25 cellular contexts compared by ENCODE assay signal in genomic region chr2:16890081-16890480, GRCh38.
DNase-seq lines count a peak whose midpoint lies in the region; ATAC-seq and TF ChIP-seq lines count a peak whose summit lies in the region.
"Had no signal": no experiment of that assay in that cellular context is flagged by ENCODE, and none has a peak within 500 bp of the region (broad histone marks: within the 10 kb centered on the region; RNA-seq: fewer than 3 reads in every experiment).

No MANE protein-coding gene starts in this region.

- H3K4me1 ChIP-seq in endodermal cell (ENCODE audit: control insufficient read depth, insufficient read depth, low read length) (peaks cover 6% of the 10 kb centered on the region), liver (ENCODE audit: control insufficient read depth in 4 of 4, insufficient read depth in 4 of 4, low read length in 3 of 4) (no peaks in the 10 kb centered on the region), colonic mucosa (no peaks in the 10 kb centered on the region)
- H3K4me1 ChIP-seq: lower lobe of right lung, uterus had no signal

- no peak overlapping the region for H3K27ac Mint-ChIP-seq in endodermal cell
- H3K27ac Mint-ChIP-seq: activated CD4-positive, alpha-beta T cell treated with anti-CD3 and anti-CD28 coated beads for 36 hours; activated naive CD4-positive, alpha-beta T cell treated with anti-CD3 and anti-CD28 coated beads for 36 hours; activated T-cell treated with anti-CD3 and anti-CD28 coated beads, Interleukin-2, amount 50 U/mL, for 72 hours; dendritic cell treated with granulocyte-macrophage colony-stimulating factor and Interleukin-4, amounts not matched to agents 40 ng/mL and 50 ng/mL, for 4 days; stimulated activated naive B cell treated with anti-CD40 and anti-IgM and Interleukin-4, amounts not matched to agents 10 μg/mL and 1 μg/mL and 100 μg/mL, for 72 hours; T-cell had no signal

- peaks cover 4% of the 10 kb centered on the region for H3K27me3 Mint-ChIP-seq in endodermal cell (ENCODE audit: insufficient read depth)
- H3K27me3 Mint-ChIP-seq: activated CD4-positive, alpha-beta T cell treated with anti-CD3 and anti-CD28 coated beads for 36 hours; dendritic cell treated with granulocyte-macrophage colony-stimulating factor and Interleukin-4, amounts not matched to agents 40 ng/mL and 50 ng/mL, for 4 days; stimulated activated naive B cell treated with anti-CD40 and anti-IgM and Interleukin-4, amounts not matched to agents 10 μg/mL and 1 μg/mL and 100 μg/mL, for 72 hours; T-cell had no signal

- H3K4me3 ChIP-seq in NB4 (ENCODE audit: low read depth, low read length) (no peak overlapping the region), endodermal cell (ENCODE audit: low read length) (no peak overlapping the region), liver (ENCODE audit: low read depth in 1 of 3, low read length in 3 of 3) (no peak overlapping the region), colonic mucosa (no peak overlapping the region)
- H3K4me3 ChIP-seq: cardiac muscle cell, lower lobe of right lung, skin epidermis, uterus had no signal

- H3K27ac ChIP-seq in endodermal cell (ENCODE audit: low read depth, low read length), result no peak overlapping the region
- H3K27ac ChIP-seq in liver (ENCODE audit: low read depth in 1 of 2, low read length in 2 of 2), result no peak overlapping the region
- no peak overlapping the region for H3K27ac ChIP-seq in colonic mucosa
- H3K27ac ChIP-seq: cardiac muscle cell, KMS-11, lower lobe of right lung, neutrophil, skin epidermis, uterus had no signal

- DNase-seq in ELF-1 (ENCODE audit: low read depth, low spot score) (peak; percentile 8), NB4 (ENCODE audit: low read depth) (peak; percentile 5), endodermal cell (peak; percentile 72), iPS-NIHi11 (ENCODE audit: low spot score) (no peak), colonic mucosa (no peak)
- DNase-seq: activated CD4-positive, alpha-beta T cell treated with anti-CD3 and anti-CD28 coated beads for 36 hours; activated naive CD4-positive, alpha-beta T cell treated with anti-CD3 and anti-CD28 coated beads for 36 hours; activated T-cell treated with anti-CD3 and anti-CD28 coated beads, Interleukin-2, amount 50 U/mL, for 72 hours; DMS153; islet precursor cell; lower lobe of right lung; NCI-H2171; NCI-H524 treated with DMSO at 0.1 percent for 48 hours; Right ventricle myocardium superior; stimulated activated CD4-positive, alpha-beta T cell treated with anti-CD3 and anti-CD28 coated beads, Interleukin-1b, Interleukin-23, amount 100 ng/mL, for 48 hours; stimulated activated naive B cell treated with anti-CD40 and anti-IgM and Interleukin-4, amounts not matched to agents 10 μg/mL and 1 μg/mL and 100 μg/mL, for 72 hours; T-cell; uterus had no signal

- no peak overlapping the region for H3K4me3 Mint-ChIP-seq in endodermal cell
- H3K4me3 Mint-ChIP-seq: activated CD4-positive, alpha-beta T cell treated with anti-CD3 and anti-CD28 coated beads for 36 hours; activated naive CD4-positive, alpha-beta T cell treated with anti-CD3 and anti-CD28 coated beads for 36 hours; activated T-cell treated with anti-CD3 and anti-CD28 coated beads, Interleukin-2, amount 50 U/mL, for 72 hours; dendritic cell treated with granulocyte-macrophage colony-stimulating factor and Interleukin-4, amounts not matched to agents 40 ng/mL and 50 ng/mL, for 4 days; stimulated activated naive B cell treated with anti-CD40 and anti-IgM and Interleukin-4, amounts not matched to agents 10 μg/mL and 1 μg/mL and 100 μg/mL, for 72 hours; T-cell had no signal

- intact Hi-C loops in colonic mucosa (cut with DNase I), result no loop called here

- TF ChIP-seq CTCF in NB4 (IDR thresholded peaks at IDR 0.05; ENCODE audit: low read depth, low read length) (no peak), endodermal cell (conservative IDR thresholded peaks at IDR 0.05) (peak; percentile 42), liver (IDR thresholded peaks at IDR 0.05; ENCODE audit: low read depth, low read length, missing input control) (no peak), colonic mucosa (IDR thresholded peaks at IDR 0.05) (no peak)

- H3K27me3 ChIP-seq in endodermal cell (ENCODE audit: control insufficient read depth, insufficient read depth, low read length, poor library complexity, severe bottlenecking) (no peaks in the 10 kb centered on the region), liver (ENCODE audit: control insufficient read depth in 4 of 4, insufficient read depth in 4 of 4, low read length in 3 of 4) (no peaks in the 10 kb centered on the region), colonic mucosa (no peaks in the 10 kb centered on the region)
- H3K27me3 ChIP-seq: cardiac muscle cell, neutrophil, uterus had no signal

- H3K9ac ChIP-seq in endodermal cell (ENCODE audit: extremely low read depth, low read length, poor library complexity, severe bottlenecking), result no peak overlapping the region
- no peak overlapping the region for H3K9ac ChIP-seq in liver (ENCODE audit: low read depth in 1 of 2, low read length in 2 of 2)
- no peak overlapping the region for H3K9ac ChIP-seq in colonic mucosa (ENCODE audit: low read depth in 2 of 2, low read length in 2 of 2)
- H3K9ac ChIP-seq: KMS-11 had no signal

- no peaks in the 10 kb centered on the region for H3K36me3 ChIP-seq in endodermal cell (ENCODE audit: control insufficient read depth, insufficient read depth, low read length)
- no peaks in the 10 kb centered on the region for H3K36me3 ChIP-seq in liver (ENCODE audit: control insufficient read depth in 4 of 4, insufficient read depth in 3 of 4, low read depth in 1 of 4, low read length in 3 of 4)
- H3K36me3 ChIP-seq in colonic mucosa, result no peaks in the 10 kb centered on the region
- H3K36me3 ChIP-seq: cardiac muscle cell, lower lobe of right lung, neutrophil, uterus had no signal

- TF ChIP-seq RAD21 in liver (IDR thresholded peaks at IDR 0.05), result peak; percentile 65 to 68

- no peaks in the 10 kb centered on the region for H3K36me3 Mint-ChIP-seq in endodermal cell (ENCODE audit: low read depth)
- H3K36me3 Mint-ChIP-seq: stimulated activated naive B cell treated with anti-CD40 and anti-IgM and Interleukin-4, amounts not matched to agents 10 μg/mL and 1 μg/mL and 100 μg/mL, for 72 hours; T-cell had no signal

- H3K4me1 Mint-ChIP-seq in endodermal cell, result peaks cover 11% of the 10 kb centered on the region
- H3K4me1 Mint-ChIP-seq: activated CD4-positive, alpha-beta T cell treated with anti-CD3 and anti-CD28 coated beads for 36 hours; stimulated activated naive B cell treated with anti-CD40 and anti-IgM and Interleukin-4, amounts not matched to agents 10 μg/mL and 1 μg/mL and 100 μg/mL, for 72 hours; T-cell had no signal

- TF ChIP-seq POLR2A in NB4 (IDR thresholded peaks at IDR 0.05; ENCODE audit: extremely low read depth, insufficient read length), result no peak

- no peak for ATAC-seq in HG03378 (IDR thresholded peaks at IDR 0.05; ENCODE audit: unreplicated experiment)
- ATAC-seq: activated CD4-positive, alpha-beta T cell treated with anti-CD3 and anti-CD28 coated beads for 36 hours; activated T-cell treated with anti-CD3 and anti-CD28 coated beads, Interleukin-2, amount 50 U/mL, for 72 hours; lower lobe of right lung; stimulated activated naive B cell treated with anti-CD40 and anti-IgM and Interleukin-4, amounts not matched to agents 10 μg/mL and 1 μg/mL and 100 μg/mL, for 72 hours; T-cell had no signal

- 48 to 72% methylated on average over 4 of the region's 4 CpGs for WGBS in endodermal cell (ENCODE audit: insufficient coverage in 1 of 2, insufficient read length in 1 of 2), 2 experiments
- 75% methylated on average over 4 of the region's 4 CpGs for WGBS in liver

- H3K9me3 Mint-ChIP-seq in endodermal cell, result no peaks in the 10 kb centered on the region
- H3K9me3 Mint-ChIP-seq: activated naive CD4-positive, alpha-beta T cell treated with anti-CD3 and anti-CD28 coated beads for 36 hours; activated T-cell treated with anti-CD3 and anti-CD28 coated beads, Interleukin-2, amount 50 U/mL, for 72 hours; dendritic cell treated with granulocyte-macrophage colony-stimulating factor and Interleukin-4, amounts not matched to agents 40 ng/mL and 50 ng/mL, for 4 days; stimulated activated naive B cell treated with anti-CD40 and anti-IgM and Interleukin-4, amounts not matched to agents 10 μg/mL and 1 μg/mL and 100 μg/mL, for 72 hours had no signal

- H3K9me3 ChIP-seq in endodermal cell (ENCODE audit: control insufficient read depth, low read length), result no peaks in the 10 kb centered on the region
- no peaks in the 10 kb centered on the region for H3K9me3 ChIP-seq in liver (ENCODE audit: control insufficient read depth in 4 of 4, low read length in 3 of 4)
- no peaks in the 10 kb centered on the region for H3K9me3 ChIP-seq in colonic mucosa
- H3K9me3 ChIP-seq: lower lobe of right lung, neutrophil, uterus had no signal

TF ChIP-seq in liver, 16 proteins besides CTCF, POLR2A, EP300 and RAD21 (continues in another document):
- no peak for TF ChIP-seq FOXA2 (IDR thresholded peaks at IDR 0.05)
- no peak for TF ChIP-seq EGR1 (IDR thresholded peaks at IDR 0.05; ENCODE audit: low read depth in 2 of 2)
- TF ChIP-seq FOXA1 (IDR thresholded peaks at IDR 0.05), result no peak
- TF ChIP-seq SP1 (IDR thresholded peaks at IDR 0.05), result no peak
- TF ChIP-seq RXRA (IDR thresholded peaks at IDR 0.05), result no peak
- TF ChIP-seq ZBTB33 (IDR thresholded peaks at IDR 0.05), result no peak
- TF ChIP-seq HNF4G (IDR thresholded peaks at IDR 0.05), result no peak
- TF ChIP-seq, protein P1, sequence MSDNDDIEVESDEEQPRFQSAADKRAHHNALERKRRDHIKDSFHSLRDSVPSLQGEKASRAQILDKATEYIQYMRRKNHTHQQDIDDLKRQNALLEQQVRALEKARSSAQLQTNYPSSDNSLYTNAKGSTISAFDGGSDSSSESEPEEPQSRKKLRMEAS (IDR thresholded peaks at IDR 0.05), result no peak
- TF ChIP-seq NR2F2 (IDR thresholded peaks at IDR 0.05), result no peak
- TF ChIP-seq YY1 (IDR thresholded peaks at IDR 0.05), result no peak
- no peak for TF ChIP-seq GABPA (IDR thresholded peaks at IDR 0.05 in 1 of 2, conservative IDR thresholded peaks at IDR 0.05 in 1 of 2)
- TF ChIP-seq JUND (IDR thresholded peaks at IDR 0.05), result no peak

Comparison
In these comparisons a context has a peak if more than half of its experiments do, and no peak if none do; other contexts are left out.
1. DNase-seq: peak in ELF-1 (single experiment), NB4 (single experiment) and endodermal cell (single experiment); none in iPS-NIHi11 (single experiment) and colonic mucosa (single experiment).